In the genomic region with DNA sequence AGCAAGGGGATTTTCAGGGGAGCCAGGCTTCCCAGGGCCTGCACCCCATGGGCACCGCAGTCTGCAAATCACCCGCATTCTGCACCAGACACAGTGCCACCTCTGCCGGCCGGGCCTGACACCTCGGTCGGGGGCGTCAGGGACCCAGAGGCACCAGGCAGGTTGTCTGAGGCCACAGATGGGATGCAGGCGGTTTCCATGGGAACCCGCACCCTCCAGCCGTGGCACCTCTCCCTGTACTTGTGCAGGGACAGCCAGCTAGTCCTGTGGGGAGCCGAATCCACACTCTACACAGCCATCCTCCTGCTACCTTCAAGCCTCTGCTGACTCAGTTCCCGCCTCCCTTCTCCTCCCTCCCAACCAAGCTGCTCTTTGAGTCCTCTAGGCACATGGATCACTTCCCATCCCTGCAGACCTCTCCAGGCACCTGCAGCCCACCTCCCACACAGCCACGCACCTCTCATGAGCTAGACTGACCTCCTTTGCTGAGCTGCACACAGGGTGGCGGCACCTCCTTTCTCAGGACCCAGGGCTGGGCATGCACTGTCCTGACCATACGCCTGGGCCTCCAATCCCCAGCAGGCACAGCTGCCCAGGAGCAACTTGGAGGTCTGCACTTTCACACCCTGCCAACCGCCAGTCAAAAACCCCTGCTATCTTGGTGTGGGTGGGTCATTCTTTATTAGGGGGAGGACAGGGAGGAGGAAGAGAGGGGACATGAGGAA, we compare ENCODE assay signal across 24 cellular contexts.
A peak's percentile ranks its signal among the peaks of the same experiment; 100 is the strongest.
DNase-seq lines count a peak whose midpoint lies in the region; ATAC-seq, FAIRE-seq and TF ChIP-seq lines count a peak whose summit lies in the region.
"Had no signal": no experiment of that assay in that cellular context is flagged by ENCODE, and none has a peak within 500 bp of the region (broad histone marks: within the 10 kb centered on the region; RNA-seq: fewer than 3 reads in every experiment).

No MANE protein-coding gene starts in this region.

- H3K4me3 ChIP-seq in BLaER1 treated with 17β-estradiol and CSF1 and Interleukin-3, amounts not matched to agents 10 nM and 100 nM: no peak overlapping the region
- H3K4me3 ChIP-seq in A673 (ENCODE audit: low read depth, low read length, poor library complexity, severe bottlenecking): no peak overlapping the region
- H3K4me3 ChIP-seq: lung, neural progenitor cell had no signal

- POLR2A ChIA-PET in activated B cell treated with CpG ODN at 0.5 μM for 24 hours (lab: Charles Lee) (no interaction called here), A673 (lab: Charles Lee; ENCODE audit: low non-redundant PET) (no interaction called here)

- no peaks in the 10 kb centered on the region for H3K27me3 ChIP-seq in BLaER1 treated with 17β-estradiol and CSF1 and Interleukin-3, amounts not matched to agents 10 nM and 100 nM
- no peaks in the 10 kb centered on the region for H3K27me3 ChIP-seq in A673 (replicated peaks; ENCODE audit: insufficient read depth, low read depth, low read length, poor library complexity)
- H3K27me3 ChIP-seq: brain microvascular endothelial cell, colonic mucosa, neural progenitor cell had no signal

- TF ChIP-seq CTCF in activated B cell treated with CpG ODN at 0.5 μM for 24 hours (IDR thresholded peaks at IDR 0.05) (no peak), A673 (conservative IDR thresholded peaks at IDR 0.05; ENCODE audit: low read depth, low read length) (no peak)

- intact Hi-C loops in activated B cell treated with CpG ODN at 0.5 μM for 24 hours (cut with micrococcal nuclease): loop anchor here (1.0 kb wide), 1 partner anchor 100 kb away; no protein-coding TSS in a partner anchor
- intact Hi-C loops in A673 (cut with micrococcal nuclease; ENCODE audit: unreplicated experiment): loop anchor here (2.0 to 5.0 kb wide), 3 partner anchors 99 to 428 kb away; a partner anchor contains a TSS

- peaks cover 26 to 53% (median 47%) of the 10 kb centered on the region in 10 experiments for H3K4me1 ChIP-seq in BLaER1 treated with 17β-estradiol and CSF1 and Interleukin-3, amounts not matched to agents 10 nM and 100 nM
- peaks cover 12% of the 10 kb centered on the region for H3K4me1 ChIP-seq in A673 (ENCODE audit: insufficient read depth, low read length, poor library complexity, severe bottlenecking)
- H3K4me1 ChIP-seq: colonic mucosa had no signal

- no peaks in the 10 kb centered on the region; a peak in 2 of 22 replicates for H4K20me1 ChIP-seq in BLaER1 treated with 17β-estradiol and CSF1 and Interleukin-3, amounts not matched to agents 10 nM and 100 nM

- H3K4me1 Mint-ChIP-seq in activated B cell treated with CpG ODN at 0.5 μM for 24 hours: no peaks in the 10 kb centered on the region

- no peak for FAIRE-seq in RCC 7860 (lab: Jason Lieb, UNC)
- FAIRE-seq: G401.6, GM19239 had no signal

- H3K27ac ChIP-seq in BLaER1 treated with 17β-estradiol and CSF1 and Interleukin-3, amounts not matched to agents 10 nM and 100 nM: 0 out of 22 replicates have a peak overlapping the region, but pooled peaks of 1 of the 11 experiments have one; percentile 13
- no peak overlapping the region for H3K27ac ChIP-seq in A673 (ENCODE audit: low read depth, low read length, poor library complexity, severe bottlenecking)
- H3K27ac ChIP-seq: brain microvascular endothelial cell, colonic mucosa, neural progenitor cell, RWPE1, thoracic aorta had no signal

- H3K9me3 ChIP-seq in BLaER1 treated with 17β-estradiol and CSF1 and Interleukin-3, amounts not matched to agents 10 nM and 100 nM (replicated peaks in 1 of 11): no peaks in the 10 kb centered on the region
- H3K9me3 ChIP-seq in A673 (ENCODE audit: low read depth, low read length, poor library complexity, severe bottlenecking): no peaks in the 10 kb centered on the region
- H3K9me3 ChIP-seq: colonic mucosa, thoracic aorta had no signal

- CTCF ChIA-PET in activated B cell treated with CpG ODN at 0.5 μM for 24 hours (lab: Charles Lee): interaction anchor here (0.8 to 1.1 kb wide), 3 partner anchors 100 to 430 kb away, joined by 3 read pairs; no protein-coding TSS in a partner anchor
- CTCF ChIA-PET in A673 (lab: Charles Lee): interaction anchor here (0.7 kb wide), 1 partner anchor 139 kb away, joined by 3 read pairs; no protein-coding TSS in a partner anchor

- H3K4me2 ChIP-seq in BLaER1 treated with 17β-estradiol and CSF1 and Interleukin-3, amounts not matched to agents 10 nM and 100 nM: peak overlapping the region in 10 of 11 experiments; percentile 63 to 91 (median 82); a peak in 18 of 22 replicates

- H3K27me3 Mint-ChIP-seq in activated B cell treated with CpG ODN at 0.5 μM for 24 hours: peaks cover 7% of the 10 kb centered on the region
- H3K27me3 Mint-ChIP-seq: progenitor cell of endocrine pancreas had no signal

- no peaks in the 10 kb centered on the region for H3K36me3 Mint-ChIP-seq in activated B cell treated with CpG ODN at 0.5 μM for 24 hours (ENCODE audit: low read depth)
- H3K36me3 Mint-ChIP-seq: CD8-positive, alpha-beta T cell had no signal

- H3K36me3 ChIP-seq in BLaER1 treated with 17β-estradiol and CSF1 and Interleukin-3, amounts not matched to agents 10 nM and 100 nM: peaks cover 0 to 28% (median 8%) of the 10 kb centered on the region in 11 experiments; a peak in 8 of 22 replicates
- no peaks in the 10 kb centered on the region for H3K36me3 ChIP-seq in A673 (ENCODE audit: insufficient read depth, low read length, poor library complexity, severe bottlenecking)
- H3K36me3 ChIP-seq: brain microvascular endothelial cell, colonic mucosa, neural progenitor cell, thoracic aorta had no signal

- no peak overlapping the region for H3K27ac Mint-ChIP-seq in activated B cell treated with CpG ODN at 0.5 μM for 24 hours
- H3K27ac Mint-ChIP-seq: CD8-positive, alpha-beta T cell; neural progenitor cell; progenitor cell of endocrine pancreas; T-helper 1 cell treated with Interleukin-12 subunit alpha and Interleukin-12 subunit beta and Interleukin-4 antibody, amounts not matched to agents 30 μg/mL and 1 μg/mL, for 36 hours had no signal

- no TSS peak for BruUV-seq in A673 (replicated peaks; lab: Mats Ljungman, UMichigan)

- no peaks in the 10 kb centered on the region for H3K9me3 Mint-ChIP-seq in activated B cell treated with CpG ODN at 0.5 μM for 24 hours
- H3K9me3 Mint-ChIP-seq: activated T-cell treated with anti-CD3 and anti-CD28 coated beads, Interleukin-2, amount 50 U/mL, for 4 hours; CD8-positive, alpha-beta T cell; neural progenitor cell; T-helper 1 cell treated with Interleukin-12 subunit alpha and Interleukin-12 subunit beta and Interleukin-4 antibody, amounts not matched to agents 30 μg/mL and 1 μg/mL, for 36 hours had no signal

- no peak overlapping the region for H3K4me3 Mint-ChIP-seq in activated B cell treated with CpG ODN at 0.5 μM for 24 hours
- H3K4me3 Mint-ChIP-seq: activated T-cell treated with anti-CD3 and anti-CD28 coated beads, Interleukin-2, amount 50 U/mL, for 4 hours; CD8-positive, alpha-beta T cell; neural progenitor cell; T-helper 1 cell treated with Interleukin-12 subunit alpha and Interleukin-12 subunit beta and Interleukin-4 antibody, amounts not matched to agents 30 μg/mL and 1 μg/mL, for 36 hours had no signal

- DNase-seq in Ammon's horn (ENCODE audit: low spot score) (peak; percentile 26), activated B cell treated with CpG ODN at 0.5 μM for 24 hours (peak; percentile 7), mesenteric fat pad (ENCODE audit: low spot score) (peak; percentile 87), A172 (ENCODE audit: low spot score) (no peak), A673 (ENCODE audit: low spot score) (no peak), RCC 7860 (ENCODE audit: low spot score) (no peak)
- DNase-seq: brain microvascular endothelial cell, colonic mucosa, HCEC 1CT, NCI-H2029 treated with DMSO at 0.1 percent for 48 hours, NCI-H226, NCI-H748 treated with DMSO at 0.1 percent for 48 hours had no signal

- no peak for ATAC-seq in activated B cell treated with CpG ODN at 0.5 μM for 24 hours (ENCODE audit: low read depth)
- ATAC-seq in HG03139 (IDR thresholded peaks at IDR 0.05; ENCODE audit: unreplicated experiment): no peak

- peak overlapping the region in 3 of 11 experiments; percentile 30 to 50 (median 33); a peak in 2 of 22 replicates for H3K9ac ChIP-seq in BLaER1 treated with 17β-estradiol and CSF1 and Interleukin-3, amounts not matched to agents 10 nM and 100 nM
- H3K9ac ChIP-seq: neural progenitor cell had no signal

Comparison
In these comparisons a context has a peak if more than half of its experiments do, and no peak if none do; other contexts are left out.
1. DNase-seq: peak in Ammon's horn (single experiment), activated B cell treated with CpG ODN at 0.5 μM for 24 hours (single experiment) and mesenteric fat pad (single experiment); none in A172 (single experiment), A673 (single experiment) and RCC 7860 (single experiment).